Comparison of ENCODE assay signal across 10 cellular contexts in genomic region chr10:112815238-112816032, GRCh38.
A peak's percentile ranks its signal among the peaks of the same experiment; 100 is the strongest.
DNase-seq lines count a peak whose midpoint lies in the region; ATAC-seq lines count a peak whose summit lies in the region.
"Had no signal": no experiment of that assay in that cellular context is flagged by ENCODE, and none has a peak within 500 bp of the region (broad histone marks: within the 10 kb centered on the region; RNA-seq: fewer than 3 reads in every experiment).

No MANE protein-coding gene starts in this region.

- no peaks in the 10 kb centered on the region for H3K4me1 Mint-ChIP-seq in central memory CD8-positive, alpha-beta T cell

- no peaks in the 10 kb centered on the region for H3K9me3 ChIP-seq in mesenchymal stem cell (ENCODE audit: control insufficient read depth, low read length)

- ATAC-seq in central memory CD8-positive, alpha-beta T cell (replicated peaks; ENCODE audit: extremely low read depth, poor library complexity, severe bottlenecking) = no peak

- no peak overlapping the region for H3K4me2 ChIP-seq in mesenchymal stem cell (ENCODE audit: low read length, poor library complexity, severe bottlenecking)

- H3K36me3 Mint-ChIP-seq in central memory CD8-positive, alpha-beta T cell (ENCODE audit: insufficient read depth) = peaks cover 13% of the 10 kb centered on the region

- 14% methylated on average over 12 of the region's 16 CpGs for WGBS in mesenchymal stem cell

- peak overlapping the region; percentile 6 to 49 for H3K18ac ChIP-seq in mesenchymal stem cell (ENCODE audit: low read depth in 1 of 2, low read length in 2 of 2)

- no peak overlapping the region for H3K4me3 Mint-ChIP-seq in central memory CD8-positive, alpha-beta T cell
- H3K4me3 Mint-ChIP-seq: H9 had no signal

- no peak overlapping the region for H2AFZ ChIP-seq in mesenchymal stem cell (ENCODE audit: low read depth, low read length)

- peak overlapping the region; percentile 49 for H3K9ac ChIP-seq in mesenchymal stem cell (ENCODE audit: low read length)

- H2AK5ac ChIP-seq in mesenchymal stem cell (ENCODE audit: low read length, severe bottlenecking) = no peak overlapping the region

- H3K4ac ChIP-seq in mesenchymal stem cell (ENCODE audit: low read depth in 1 of 2, low read length in 2 of 2) = no peak overlapping the region

- no peaks in the 10 kb centered on the region for H3K27me3 Mint-ChIP-seq in central memory CD8-positive, alpha-beta T cell

- peaks cover 22% of the 10 kb centered on the region for H3K4me1 ChIP-seq in mesenchymal stem cell (ENCODE audit: control insufficient read depth, insufficient read depth, low read depth, low read length)

- peaks cover 4 to 9% of the 10 kb centered on the region in 2 experiments for H3K36me3 ChIP-seq in mesenchymal stem cell (ENCODE audit: control insufficient read depth in 1 of 2, insufficient read depth in 2 of 2, low read depth in 1 of 2, low read length in 2 of 2)

- peak overlapping the region in 1 of 2 experiments; percentile 57 for H3K4me3 ChIP-seq in mesenchymal stem cell (ENCODE audit: insufficient read depth in 1 of 2, low read depth in 1 of 2, low read length in 2 of 2)

- H3K27ac Mint-ChIP-seq in central memory CD8-positive, alpha-beta T cell (ENCODE audit: low read depth) = peak overlapping the region; percentile 53

- peak overlapping the region; percentile 35 for H3K27ac ChIP-seq in mesenchymal stem cell (ENCODE audit: low read length, poor library complexity, severe bottlenecking)

- H4K91ac ChIP-seq in mesenchymal stem cell (ENCODE audit: low read length) = no peak overlapping the region

- DNase-seq in AML-193 (lab: John Stamatoyannopoulos, UW) = peak; percentile 36 to 55
- DNase-seq in HuH-7 (ENCODE audit: low spot score) = peak; percentile 53
- no peak for DNase-seq in central memory CD8-positive, alpha-beta T cell (ENCODE audit: low spot score in 2 of 2)
- peak; percentile 80 for DNase-seq in mesenchymal stem cell
- DNase-seq in activated effector memory CD4-positive, alpha-beta T cell treated with Interleukin-2 at 50 U/mL for 16 hours = no peak
- no peak for DNase-seq in activated T-cell treated with anti-CD3 and anti-CD28 coated beads for 4 hours
- no peak for DNase-seq in DMS 273 (lab: John Stamatoyannopoulos, UW; ENCODE audit: unreplicated experiment)
- no peak for DNase-seq in NCI-H146 (lab: John Stamatoyannopoulos, UW)
- DNase-seq: H9, NCI-H1930 had no signal

- H2BK120ac ChIP-seq in mesenchymal stem cell (ENCODE audit: low read depth, low read length) = no peak overlapping the region

- no peak overlapping the region for H2BK5ac ChIP-seq in mesenchymal stem cell (ENCODE audit: low read depth, low read length, poor library complexity, severe bottlenecking)

- peaks cover 7% of the 10 kb centered on the region for H3K79me1 ChIP-seq in mesenchymal stem cell (replicated peaks; ENCODE audit: low read length, poor library complexity, severe bottlenecking)

- no peak overlapping the region for H4K8ac ChIP-seq in mesenchymal stem cell (ENCODE audit: low read length)

- no peak overlapping the region for H3K23ac ChIP-seq in mesenchymal stem cell (ENCODE audit: low read length in 2 of 2)

- peak overlapping the region; percentile 7 to 78 for H2BK12ac ChIP-seq in mesenchymal stem cell (ENCODE audit: low read length in 2 of 2)

- no peaks in the 10 kb centered on the region for H3K27me3 ChIP-seq in mesenchymal stem cell (ENCODE audit: control insufficient read depth in 1 of 2, insufficient read depth in 1 of 2, low read length in 2 of 2)

- H3K9me3 Mint-ChIP-seq in central memory CD8-positive, alpha-beta T cell = no peaks in the 10 kb centered on the region
- H3K9me3 Mint-ChIP-seq: H9 had no signal

- peak overlapping the region in 1 of 2 experiments; percentile 47 for H3K14ac ChIP-seq in mesenchymal stem cell (ENCODE audit: low read length in 2 of 2)

- H2BK15ac ChIP-seq in mesenchymal stem cell (ENCODE audit: low read depth, poor library complexity, severe bottlenecking) = no peak overlapping the region

Comparison
In these comparisons a context has a peak if more than half of its experiments do, and no peak if none do; other contexts are left out.
1. DNase-seq: peak in AML-193 (2 of 2), HuH-7 (single experiment) and mesenchymal stem cell (single experiment); none in central memory CD8-positive, alpha-beta T cell (0 of 2), activated effector memory CD4-positive, alpha-beta T cell treated with Interleukin-2 at 50 U/mL for 16 hours (single experiment), activated T-cell treated with anti-CD3 and anti-CD28 coated beads for 4 hours (single experiment), DMS 273 (single experiment) and NCI-H146 (single experiment).